8 cellular contexts compared by ENCODE assay signal in the genomic region with DNA sequence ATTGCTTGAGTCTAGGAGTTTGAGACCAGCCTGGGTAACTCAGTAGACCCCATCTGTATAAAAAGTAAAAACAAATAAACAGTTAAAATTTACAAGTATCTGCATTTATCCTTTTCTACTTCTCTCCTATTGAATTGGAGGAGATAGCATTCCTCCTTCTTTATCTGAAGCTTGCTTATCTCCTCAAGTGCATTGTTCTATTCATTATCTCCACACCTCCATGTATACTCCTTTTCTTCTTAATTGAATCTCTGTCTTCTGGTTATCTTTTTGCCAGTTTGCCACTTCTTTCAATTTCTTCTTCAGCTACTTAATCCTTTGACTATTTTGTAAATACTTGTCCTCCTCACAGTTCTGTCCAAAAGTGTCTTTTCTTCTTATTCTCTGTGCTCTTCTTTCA.
"Had no signal": no experiment of that assay in that cellular context is flagged by ENCODE, and none has a peak within 500 bp of the region (broad histone marks: within the 10 kb centered on the region; RNA-seq: fewer than 3 reads in every experiment).

No MANE protein-coding gene starts in this region.

- H3K4me3 ChIP-seq: GM12878 had no signal

- FAIRE-seq: G401.6, GM12878, GM12891, GM12892, GM18507, GM19239 had no signal

- ATAC-seq: GM12878 had no signal

- DNase-seq: GDM1, GF-D8 had no signal
